ENCODE assay signal across 13 cellular contexts in genomic region chrX:41238543-41238942, GRCh38.
DNase-seq lines count a peak whose midpoint lies in the region; ATAC-seq and TF ChIP-seq lines count a peak whose summit lies in the region.
"Had no signal": no experiment of that assay in that cellular context is flagged by ENCODE, and none has a peak within 500 bp of the region (broad histone marks: within the 10 kb centered on the region; RNA-seq: fewer than 3 reads in every experiment).

No MANE protein-coding gene starts in this region.

- peaks cover 0 to 4% of the 10 kb centered on the region in 2 donors for H3K27me3 ChIP-seq in breast epithelium
- H3K27me3 ChIP-seq in upper lobe of right lung: no peaks in the 10 kb centered on the region

- no peaks in the 10 kb centered on the region for H3K4me1 ChIP-seq in breast epithelium
- no peaks in the 10 kb centered on the region for H3K4me1 ChIP-seq in upper lobe of right lung

- peak; percentile 39 for ATAC-seq in upper lobe of right lung
- ATAC-seq: left ventricle myocardium superior had no signal

- H3K4me3 Mint-ChIP-seq in MCF 10A (ENCODE audit: unreplicated experiment): no peak overlapping the region
- H3K4me3 Mint-ChIP-seq: T-helper 1 cell treated with Interleukin-12 subunit alpha and Interleukin-12 subunit beta and Interleukin-4 antibody, amounts not matched to agents 30 μg/mL and 1 μg/mL, for 36 hours had no signal

- no peak overlapping the region for H3K27ac ChIP-seq in breast epithelium
- H3K27ac ChIP-seq in upper lobe of right lung: no peak overlapping the region

- DNase-seq in MCF 10A (ENCODE audit: unreplicated experiment): peak; percentile 32
- DNase-seq in breast epithelium (ENCODE audit: low spot score in 2 of 2): no peak
- peak; percentile 1 for DNase-seq in SKM-1 (lab: John Stamatoyannopoulos, UW; ENCODE audit: unreplicated experiment)
- peak; percentile 45 for DNase-seq in fibroblast of the aortic adventitia (ENCODE audit: low read depth)
- no peak for DNase-seq in upper lobe of right lung
- no peak for DNase-seq in NCI-H524 treated with DMSO at 0.1 percent for 48 hours (lab: John Stamatoyannopoulos, UW)
- DNase-seq in NCI-H1048 (lab: John Stamatoyannopoulos, UW): no peak
- DNase-seq in COR-L47 (lab: John Stamatoyannopoulos, UW): no peak
- DNase-seq: activated T-cell treated with anti-CD3 and anti-CD28 coated beads, Interleukin-2, amount 50 U/mL, for 48 hours; left ventricle myocardium superior; NCI-H2171 treated with DMSO at 0.1 percent for 48 hours; stimulated activated naive B cell treated with anti-CD40 and anti-IgM and Interleukin-4, amounts not matched to agents 10 μg/mL and 1 μg/mL and 100 μg/mL, for 72 hours had no signal

- H3K36me3 Mint-ChIP-seq in MCF 10A (ENCODE audit: insufficient read depth, unreplicated experiment): peaks cover 25% of the 10 kb centered on the region

- H3K4me3 ChIP-seq in breast epithelium: no peak overlapping the region
- no peak overlapping the region for H3K4me3 ChIP-seq in fibroblast of the aortic adventitia (ENCODE audit: low read depth, low read length)
- H3K4me3 ChIP-seq in upper lobe of right lung: no peak overlapping the region

- TF ChIP-seq CTCF in MCF 10A (IDR thresholded peaks at IDR 0.05; ENCODE audit: unreplicated experiment) (no peak), breast epithelium (IDR thresholded peaks at IDR 0.05) (no peak), fibroblast of the aortic adventitia (IDR thresholded peaks at IDR 0.05; ENCODE audit: insufficient read depth, low read length) (no peak), upper lobe of right lung (IDR thresholded peaks at IDR 0.05) (no peak)

- POLR2A ChIA-PET in MCF 10A (lab: Yijun Ruan, JAX): no interaction called here

- H3K36me3 ChIP-seq in breast epithelium: no peaks in the 10 kb centered on the region
- H3K36me3 ChIP-seq in upper lobe of right lung: no peaks in the 10 kb centered on the region

- BruUV-seq in MCF 10A (replicated peaks; lab: Mats Ljungman, UMichigan): no TSS peak

- H3K9me3 ChIP-seq in breast epithelium: no peaks in the 10 kb centered on the region
- H3K9me3 ChIP-seq in upper lobe of right lung: no peaks in the 10 kb centered on the region

- no peaks in the 10 kb centered on the region for H3K27me3 Mint-ChIP-seq in MCF 10A (ENCODE audit: insufficient read depth, unreplicated experiment)
- H3K27me3 Mint-ChIP-seq: stimulated activated naive B cell treated with anti-CD40 and anti-IgM and Interleukin-4, amounts not matched to agents 10 μg/mL and 1 μg/mL and 100 μg/mL, for 72 hours had no signal

- intact Hi-C loops in MCF 10A (cut with micrococcal nuclease) (no loop called here), breast epithelium (cut with DNase I; ENCODE audit: low total_unique reads) (no loop called here), upper lobe of right lung (cut with DNase I) (no loop called here)

- CTCF ChIA-PET in MCF 10A (lab: Yijun Ruan, JAX): interaction anchor here (0.6 to 1.4 kb wide), 3 partner anchors 14 to 1310 kb away, joined by 3 to 7 read pairs (median 5); no protein-coding TSS in a partner anchor

- no peaks in the 10 kb centered on the region for H3K9me3 Mint-ChIP-seq in MCF 10A (ENCODE audit: unreplicated experiment)
- H3K9me3 Mint-ChIP-seq: stimulated activated naive B cell treated with anti-CD40 and anti-IgM and Interleukin-4, amounts not matched to agents 10 μg/mL and 1 μg/mL and 100 μg/mL, for 72 hours; T-helper 1 cell treated with Interleukin-12 subunit alpha and Interleukin-12 subunit beta and Interleukin-4 antibody, amounts not matched to agents 30 μg/mL and 1 μg/mL, for 36 hours had no signal

- TF ChIP-seq POLR2A in breast epithelium (IDR thresholded peaks at IDR 0.05): no peak

- H3K27ac Mint-ChIP-seq in MCF 10A (ENCODE audit: low read depth, unreplicated experiment): no peak overlapping the region
- H3K27ac Mint-ChIP-seq: stimulated activated naive B cell treated with anti-CD40 and anti-IgM and Interleukin-4, amounts not matched to agents 10 μg/mL and 1 μg/mL and 100 μg/mL, for 72 hours; T-helper 1 cell treated with Interleukin-12 subunit alpha and Interleukin-12 subunit beta and Interleukin-4 antibody, amounts not matched to agents 30 μg/mL and 1 μg/mL, for 36 hours had no signal

- H3K4me1 Mint-ChIP-seq in MCF 10A (ENCODE audit: insufficient read depth, unreplicated experiment): peaks cover 4% of the 10 kb centered on the region

Comparison
In these comparisons a context has a peak if more than half of its experiments do, and no peak if none do; other contexts are left out.
1. DNase-seq: peak in MCF 10A (single experiment), SKM-1 (single experiment) and fibroblast of the aortic adventitia (single experiment); none in breast epithelium (0 of 2), upper lobe of right lung (single experiment), NCI-H524 treated with DMSO at 0.1 percent for 48 hours (single experiment), NCI-H1048 (single experiment) and COR-L47 (single experiment).